8 cellular contexts compared by ENCODE assay signal in genomic region chr6:148760568-148761531, GRCh38. TPM values are rescaled to one million over a fixed set of nuclear protein-coding genes. Genes with fewer than 3 reads are reported as not detected.
DNase-seq lines count a peak whose midpoint lies in the region; ATAC-seq and TF ChIP-seq lines count a peak whose summit lies in the region.

No MANE protein-coding gene starts in this region.

- no peaks in the 10 kb centered on the region for H4K20me1 ChIP-seq in mammary epithelial cell (ENCODE audit: insufficient read depth, low read length)

- BruUV-seq in mammary epithelial cell (replicated peaks; lab: Mats Ljungman, UMichigan): no TSS peak

- H3K36me3 ChIP-seq in ACC112 (ENCODE audit: insufficient read depth, low read length) (no peaks in the 10 kb centered on the region), mammary epithelial cell (ENCODE audit: insufficient read depth, low read length) (no peaks in the 10 kb centered on the region), kidney epithelial cell (ENCODE audit: control insufficient read depth, insufficient read depth, low read length) (no peaks in the 10 kb centered on the region)

- peak overlapping the region; percentile 33 for H3K9ac ChIP-seq in mammary epithelial cell (ENCODE audit: insufficient read depth, low read length)

- H2AFZ ChIP-seq in ACC112 (ENCODE audit: low read length, unreplicated experiment) (peak overlapping the region; percentile 80), mammary epithelial cell (ENCODE audit: low read depth, low read length) (peak overlapping the region; percentile 88)

- in situ Hi-C loops in mammary epithelial cell (cut with MboI; ENCODE audit: low sequenced_read_pairs in 2 of 2): no loop called here

- H3K4me1 ChIP-seq in ACC112 (ENCODE audit: control insufficient read depth, insufficient read depth, low read length, unreplicated experiment): peaks cover 20% of the 10 kb centered on the region
- H3K4me1 ChIP-seq in mammary epithelial cell (ENCODE audit: insufficient read depth, low read length): peaks cover 16% of the 10 kb centered on the region

- dilution Hi-C loops in mammary epithelial cell (cut with HindIII; ENCODE audit: low sequenced_read_pairs): no loop called here

- CTCF ChIA-PET in mammary epithelial cell (lab: Charles Lee; ENCODE audit: low non-redundant PET): no interaction called here

- peaks cover 22% of the 10 kb centered on the region for H3K79me2 ChIP-seq in ACC112 (ENCODE audit: control insufficient read depth, insufficient read depth, low read length, unreplicated experiment)
- H3K79me2 ChIP-seq in mammary epithelial cell (ENCODE audit: insufficient read depth, low read length): peaks cover 3% of the 10 kb centered on the region

- DNase-seq in T-helper 1 cell: peak in 4 of 5 donors; percentile 25 to 41 (median 30)
- peak; percentile 53 for DNase-seq in mammary epithelial cell
- DNase-seq in kidney epithelial cell (ENCODE audit: low read depth): peak; percentile 44
- DNase-seq in stimulated activated CD4-positive, alpha-beta T cell treated with anti-CD3 and anti-CD28 coated beads, Interleukin-2, amount 100 ng/mL, for 24 hours: peak; percentile 42 to 51
- no peak for DNase-seq in HuH-7 (ENCODE audit: low spot score)

- peak overlapping the region; percentile 76 for H3K4me2 ChIP-seq in mammary epithelial cell (ENCODE audit: insufficient read depth, low read depth, low read length)

- intact Hi-C loops in mammary epithelial cell (cut with micrococcal nuclease): no loop called here

- H3K4me3 ChIP-seq in ACC112 (ENCODE audit: low read depth, low read length) (peak overlapping the region; percentile 77), mammary epithelial cell (replicated peaks in 1 of 3; ENCODE audit: insufficient read depth in 1 of 3, low read depth in 2 of 3, low read length in 3 of 3) (peak overlapping the region; percentile 8 to 21 (median 16)), kidney epithelial cell (ENCODE audit: low read depth, low read length) (no peak overlapping the region)

- WGBS in mammary epithelial cell (ENCODE audit: low coverage, missing lambda C conversion rate): 11% methylated on average over 12 of the region's 14 CpGs

- ATAC-seq in GM19023 (IDR thresholded peaks at IDR 0.05; ENCODE audit: unreplicated experiment) (peak; percentile 38), HG03378 (IDR thresholded peaks at IDR 0.05; ENCODE audit: unreplicated experiment) (peak; percentile 31)

- peak overlapping the region; percentile 95 for H3K27ac ChIP-seq in ACC112 (ENCODE audit: low read depth, low read length)
- peak overlapping the region; percentile 20 for H3K27ac ChIP-seq in mammary epithelial cell (ENCODE audit: insufficient read depth, low read depth, low read length)

- H3K9me3 ChIP-seq in mammary epithelial cell (replicated peaks; ENCODE audit: insufficient read depth, low read length): no peaks in the 10 kb centered on the region

- no peak for TF ChIP-seq CTCF in mammary epithelial cell (conservative IDR thresholded peaks at IDR 0.05 in 1 of 2, IDR thresholded peaks at IDR 0.05 in 1 of 2; ENCODE audit: extremely low read depth in 1 of 2, insufficient read depth in 1 of 2, low read depth in 1 of 2, low read length in 2 of 2)
- TF ChIP-seq CTCF in kidney epithelial cell (IDR thresholded peaks at IDR 0.05; ENCODE audit: insufficient read depth, low read length, poor library complexity, severe bottlenecking): no peak

- no peaks in the 10 kb centered on the region for H3K27me3 ChIP-seq in ACC112 (ENCODE audit: insufficient read depth, low read length)
- no peaks in the 10 kb centered on the region for H3K27me3 ChIP-seq in mammary epithelial cell (ENCODE audit: insufficient read depth, low read length)
- H3K27me3 ChIP-seq in kidney epithelial cell (ENCODE audit: control insufficient read depth, insufficient read depth, low read length): no peaks in the 10 kb centered on the region

RNA-seq across cellular contexts. Expression of gene UST, which starts 14.0 kb away (rescaled TPM):
- 10 to 100 TPM; 13.0 to 22.2 TPM for total RNA-seq in mammary epithelial cell
- polyA plus RNA-seq in mammary epithelial cell: 6.2 TPM
- polyA minus RNA-seq in mammary epithelial cell: 12.5 TPM
- 3.5 and 5.2 TPM in 2 replicates for total RNA-seq in kidney epithelial cell
